In the genomic region with DNA sequence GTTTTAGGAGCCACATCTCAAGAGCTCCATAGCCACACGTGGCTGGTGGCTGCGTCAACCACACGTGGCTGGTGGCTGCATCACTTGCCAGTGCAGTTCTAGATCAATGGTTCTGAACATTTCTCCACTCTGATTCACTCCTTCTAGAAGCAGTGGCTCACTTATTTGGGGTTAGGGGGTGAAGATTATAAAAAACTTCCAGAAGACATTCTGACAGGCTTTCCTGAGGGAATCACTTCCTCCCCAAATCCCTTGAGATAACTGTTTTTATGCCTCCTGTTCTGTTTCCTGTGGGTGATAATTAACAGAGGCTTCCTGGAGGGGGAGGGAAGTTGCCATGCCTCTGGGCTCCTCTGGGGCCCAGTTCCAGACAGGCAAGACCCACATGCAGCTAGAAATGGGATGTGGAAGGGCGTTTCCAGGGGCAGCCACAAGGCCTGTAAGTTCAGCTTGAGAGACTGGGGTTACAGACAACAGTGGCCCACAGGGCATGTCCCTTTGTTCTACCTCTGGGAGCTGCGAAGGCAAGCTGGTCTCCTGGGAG, we compare ENCODE assay signal across 9 cellular contexts. TPM values are rescaled to one million over a fixed set of nuclear protein-coding genes. Genes with fewer than 3 reads are reported as not detected.
A peak's percentile ranks its signal among the peaks of the same experiment; 100 is the strongest.
DNase-seq lines count a peak whose midpoint lies in the region; ATAC-seq and TF ChIP-seq lines count a peak whose summit lies in the region.
"Had no signal": no experiment of that assay in that cellular context is flagged by ENCODE, and none has a peak within 500 bp of the region (broad histone marks: within the 10 kb centered on the region; RNA-seq: fewer than 3 reads in every experiment).

No MANE protein-coding gene starts in this region.

- H3K27me3 ChIP-seq in H9 (ENCODE audit: insufficient read depth, low read length) (no peaks in the 10 kb centered on the region), gastroesophageal sphincter (no peaks in the 10 kb centered on the region), tibial artery (no peaks in the 10 kb centered on the region)

- no peak overlapping the region for H2AFZ ChIP-seq in H9 (ENCODE audit: low read length)

- peaks cover 0 to 22% of the 10 kb centered on the region in 2 donors for H3K36me3 ChIP-seq in gastroesophageal sphincter
- peaks cover 13 to 20% (median 19%) of the 10 kb centered on the region in 3 donors for H3K36me3 ChIP-seq in tibial artery

- H3K9me3 ChIP-seq in H9 (ENCODE audit: control insufficient read depth, low read depth, low read length) (no peaks in the 10 kb centered on the region), gastroesophageal sphincter (no peaks in the 10 kb centered on the region), tibial artery (no peaks in the 10 kb centered on the region)

- no peak overlapping the region for H2BK5ac ChIP-seq in H9 (ENCODE audit: insufficient read length, low read length)

- no peak overlapping the region for H4K91ac ChIP-seq in H9 (ENCODE audit: insufficient read length, low read depth, low read length)

- no peak overlapping the region for H2BK15ac ChIP-seq in H9 (ENCODE audit: low read depth, low read length)

- H2BK12ac ChIP-seq in H9 (ENCODE audit: insufficient read length, low read depth, low read length) = no peak overlapping the region

- H3K27ac ChIP-seq in H9 (ENCODE audit: insufficient read length, low read depth, low read length) (no peak overlapping the region), gastroesophageal sphincter (peak overlapping the region in 3 of 4 donors; percentile 15 to 33 (median 20)), tibial artery (no peak overlapping the region)

- no peak for TF ChIP-seq EP300 in gastroesophageal sphincter (IDR thresholded peaks at IDR 0.05)

- H4K8ac ChIP-seq in H9 (replicated peaks; ENCODE audit: insufficient read length, low read depth, low read length) = no peak overlapping the region

- WGBS in H9 (ENCODE audit: extremely low coverage, insufficient read length, low lambda C conversion rate) = no CpG with 5 or more reads among the region's 5 CpGs
- 41 to 50% methylated on average over 2 to 3 of the region's 5 CpGs for WGBS in gastroesophageal sphincter (ENCODE audit: low coverage in 1 of 2), 2 donors

- no peaks in the 10 kb centered on the region for H3K4me1 ChIP-seq in H9 (ENCODE audit: insufficient read depth, low read length)
- peaks cover 0 to 30% (median 5%) of the 10 kb centered on the region in 3 donors for H3K4me1 ChIP-seq in gastroesophageal sphincter
- peaks cover 0 to 24% (median 5%) of the 10 kb centered on the region in 4 donors for H3K4me1 ChIP-seq in tibial artery

- no peak overlapping the region for H3K14ac ChIP-seq in H9 (ENCODE audit: insufficient read depth, low read length)

- peak overlapping the region in 1 of 3 experiments; percentile 94; a peak in 3 of 7 replicates for H3K27ac Mint-ChIP-seq in H9
- H3K27ac Mint-ChIP-seq: activated naive CD4-positive, alpha-beta T cell treated with anti-CD3 and anti-CD28 coated beads for 36 hours had no signal

- no peak overlapping the region for H3K4me2 ChIP-seq in H9 (ENCODE audit: insufficient read depth, insufficient read length, low read length)

- DNase-seq in H9 (peak; percentile 49), SW480 (ENCODE audit: low spot score) (peak; percentile 16), renal cortical epithelial cell (ENCODE audit: low read depth) (peak; percentile 93), amniotic stem cell (lab: John Stamatoyannopoulos, UW) (no peak), GDM1 (lab: John Stamatoyannopoulos, UW) (no peak), tibial artery (no peak)
- DNase-seq: activated naive CD4-positive, alpha-beta T cell treated with anti-CD3 and anti-CD28 coated beads for 36 hours; NCI-H774 had no signal

- H3K18ac ChIP-seq in H9 (ENCODE audit: insufficient read length, low read depth, low read length) = no peak overlapping the region

- H2BK120ac ChIP-seq in H9 (ENCODE audit: low read depth, low read length, poor library complexity, severe bottlenecking) = no peak overlapping the region

- H2BK20ac ChIP-seq in H9 (ENCODE audit: low read depth, low read length, poor library complexity, severe bottlenecking) = no peak overlapping the region

- no peak overlapping the region for H3K4ac ChIP-seq in H9 (ENCODE audit: low read depth, low read length)

- no peak overlapping the region for H3K9ac ChIP-seq in H9 (ENCODE audit: extremely low read depth, insufficient read length, low read length)

- no peak overlapping the region for H2AK5ac ChIP-seq in H9 (ENCODE audit: insufficient read length, low read length)

- H3K4me3 Mint-ChIP-seq in H9 = no peak overlapping the region
- H3K4me3 Mint-ChIP-seq: activated naive CD4-positive, alpha-beta T cell treated with anti-CD3 and anti-CD28 coated beads for 36 hours had no signal

- peak; percentile 20; the same call in 1 of the 3 replicates for TF ChIP-seq CTCF in H9 (conservative IDR thresholded peaks at IDR 0.05)
- TF ChIP-seq CTCF in gastroesophageal sphincter (IDR thresholded peaks at IDR 0.05) = no peak
- no peak for TF ChIP-seq CTCF in tibial artery (IDR thresholded peaks at IDR 0.05)

- no peaks in the 10 kb centered on the region for H3K79me1 ChIP-seq in H9 (ENCODE audit: insufficient read depth, low read depth, low read length, poor library complexity, severe bottlenecking)

- H3K23me2 ChIP-seq in H9 (ENCODE audit: insufficient read length, low read depth, low read length, poor library complexity, severe bottlenecking) = no peaks in the 10 kb centered on the region

- no peak overlapping the region for H3K23ac ChIP-seq in H9 (ENCODE audit: insufficient read length, low read depth, low read length)

- H4K20me1 ChIP-seq in H9 (ENCODE audit: control insufficient read depth, insufficient read depth, insufficient read length) = no peaks in the 10 kb centered on the region

- H3K56ac ChIP-seq in H9 (ENCODE audit: insufficient read length, low read depth, low read length) = no peak overlapping the region

- peaks cover 7 to 8% of the 10 kb centered on the region in 2 experiments; a peak in 3 of 4 replicates for H3K4me1 Mint-ChIP-seq in H9

- no peak overlapping the region for H4K5ac ChIP-seq in H9 (ENCODE audit: insufficient read length, low read depth, low read length)

- H3T11ph ChIP-seq in H9 (ENCODE audit: low read length) = no peak overlapping the region

- ATAC-seq in gastroesophageal sphincter = no peak

- no peak for TF ChIP-seq POLR2A in gastroesophageal sphincter (IDR thresholded peaks at IDR 0.05)

- H3K36me3 Mint-ChIP-seq in H9 (ENCODE audit: insufficient read depth in 1 of 3, low read depth in 3 of 3) = peaks cover 21 to 28% (median 24%) of the 10 kb centered on the region in 3 experiments

- intact Hi-C loops in tibial artery (cut with DNase I; ENCODE audit: low total_unique reads) = no loop called here

- peaks cover 9 to 16% of the 10 kb centered on the region in 2 experiments for H3K9me3 Mint-ChIP-seq in H9

- H3K27me3 Mint-ChIP-seq in H9 (ENCODE audit: low read depth) = no peaks in the 10 kb centered on the region

- H3K4me3 ChIP-seq in gastroesophageal sphincter = no peak overlapping the region
- H3K4me3 ChIP-seq in tibial artery = no peak overlapping the region

- no peaks in the 10 kb centered on the region for H3K79me2 ChIP-seq in H9 (ENCODE audit: insufficient read depth, low read length)

RNA-seq across cellular contexts. Expression of gene HEG1, which starts 23.6 kb away (rescaled TPM):
- 9.3 and 10.3 TPM in 2 replicates for total RNA-seq in H9 (2021)
- 10 to 100 TPM; 55.9 to 85.5 (median 78.9) TPM for total RNA-seq in gastroesophageal sphincter
- 18.1 and 97.1 TPM in 2 replicates for total RNA-seq in renal cortical epithelial cell

Comparison
In these comparisons a context has a peak if more than half of its experiments do, and no peak if none do; other contexts are left out.
1. DNase-seq: peak in H9 (single experiment), SW480 (single experiment) and renal cortical epithelial cell (single experiment); none in amniotic stem cell (single experiment), GDM1 (single experiment) and tibial artery (0 of 2).
2. H3K27ac ChIP-seq: peak in gastroesophageal sphincter (3 of 4); none in H9 (single experiment) and tibial artery (0 of 2).